In genomic region chr3:99938270-99938955, GRCh38 we compare ENCODE assay signal across 10 cellular contexts.
DNase-seq lines count a peak whose midpoint lies in the region; ATAC-seq and TF ChIP-seq lines count a peak whose summit lies in the region.
"Had no signal": no experiment of that assay in that cellular context is flagged by ENCODE, and none has a peak within 500 bp of the region (broad histone marks: within the 10 kb centered on the region; RNA-seq: fewer than 3 reads in every experiment).

No MANE protein-coding gene starts in this region.

- H3K9me2 ChIP-seq in hepatocyte (replicated peaks; ENCODE audit: insufficient read depth), result no peaks in the 10 kb centered on the region

- H3K27ac ChIP-seq in BLaER1 treated with 17β-estradiol and CSF1 and Interleukin-3, amounts not matched to agents 10 nM and 100 nM, result no peak overlapping the region
- peak overlapping the region; percentile 70 for H3K27ac ChIP-seq in hepatocyte
- no peak overlapping the region for H3K27ac ChIP-seq in neural progenitor cell

- peaks cover 25% of the 10 kb centered on the region for H3K4me1 Mint-ChIP-seq in neural progenitor cell

- peaks cover 15 to 25% (median 20%) of the 10 kb centered on the region in 10 experiments for H3K4me1 ChIP-seq in BLaER1 treated with 17β-estradiol and CSF1 and Interleukin-3, amounts not matched to agents 10 nM and 100 nM
- H3K4me1 ChIP-seq in hepatocyte (ENCODE audit: insufficient read depth) (peaks cover 35% of the 10 kb centered on the region), neural progenitor cell (no peaks in the 10 kb centered on the region)
- H3K4me1 ChIP-seq: HAP-1 had no signal

- H3K9ac ChIP-seq in BLaER1 treated with 17β-estradiol and CSF1 and Interleukin-3, amounts not matched to agents 10 nM and 100 nM, result no peak overlapping the region
- no peak overlapping the region for H3K9ac ChIP-seq in neural progenitor cell

- no peak overlapping the region for H3K4me3 Mint-ChIP-seq in neural progenitor cell

- H4K20me1 ChIP-seq in BLaER1 treated with 17β-estradiol and CSF1 and Interleukin-3, amounts not matched to agents 10 nM and 100 nM, result peaks cover 0 to 35% (median 0%) of the 10 kb centered on the region in 11 experiments; a peak in 4 of 22 replicates
- H4K20me1 ChIP-seq in hepatocyte (ENCODE audit: insufficient read depth, poor library complexity, severe bottlenecking) (no peaks in the 10 kb centered on the region), neural progenitor cell (ENCODE audit: low read depth) (no peaks in the 10 kb centered on the region)

- H3K36me3 ChIP-seq in BLaER1 treated with 17β-estradiol and CSF1 and Interleukin-3, amounts not matched to agents 10 nM and 100 nM, result peaks cover 0 to 8% (median 0%) of the 10 kb centered on the region in 11 experiments; a peak in 1 of 22 replicates
- H3K36me3 ChIP-seq in hepatocyte (replicated peaks; ENCODE audit: insufficient read depth, low read depth) (no peaks in the 10 kb centered on the region), neural progenitor cell (no peaks in the 10 kb centered on the region)
- H3K36me3 ChIP-seq: HAP-1 had no signal

- no peaks in the 10 kb centered on the region for H3K27me3 Mint-ChIP-seq in neural progenitor cell (ENCODE audit: insufficient read depth, low read depth)

- ATAC-seq in GM21367 (IDR thresholded peaks at IDR 0.05; ENCODE audit: unreplicated experiment), result peak; percentile 34

- peaks cover 1% of the 10 kb centered on the region for H3K36me3 Mint-ChIP-seq in neural progenitor cell

- no peaks in the 10 kb centered on the region for H3F3A ChIP-seq in neural progenitor cell (ENCODE audit: low read depth)

- H3K9me3 ChIP-seq in BLaER1 treated with 17β-estradiol and CSF1 and Interleukin-3, amounts not matched to agents 10 nM and 100 nM (replicated peaks in 1 of 11), result no peaks in the 10 kb centered on the region; a peak in 1 of 22 replicates
- H3K9me3 ChIP-seq in hepatocyte (ENCODE audit: low read depth) (no peaks in the 10 kb centered on the region), neural progenitor cell (ENCODE audit: low read depth) (no peaks in the 10 kb centered on the region)
- H3K9me3 ChIP-seq: HAP-1 had no signal

- DNase-seq in RPMI7951 (ENCODE audit: low read depth) (peak; percentile 51), hepatocyte (ENCODE audit: low spot score) (no peak), neural progenitor cell (ENCODE audit: low spot score) (no peak), hippocampal formation (lab: John Stamatoyannopoulos, UW) (no peak)
- DNase-seq in stimulated activated CD4-positive, alpha-beta T cell treated with anti-CD3 and anti-CD28 coated beads, Interleukin-2, amount 100 ng/mL, for 24 hours, result no peak
- no peak for DNase-seq in activated naive CD4-positive, alpha-beta T cell (lab: John Stamatoyannopoulos, UW)
- DNase-seq: effector memory CD4-positive, alpha-beta T cell had no signal

- peak overlapping the region in 10 of 11 experiments; percentile 29 to 76 (median 49); a peak in 19 of 22 replicates for H3K4me2 ChIP-seq in BLaER1 treated with 17β-estradiol and CSF1 and Interleukin-3, amounts not matched to agents 10 nM and 100 nM
- peak overlapping the region; percentile 40 for H3K4me2 ChIP-seq in hepatocyte
- H3K4me2 ChIP-seq in neural progenitor cell, result no peak overlapping the region

- TF ChIP-seq CTCF in hepatocyte (IDR thresholded peaks at IDR 0.05; ENCODE audit: poor library complexity), result no peak
- TF ChIP-seq CTCF in neural progenitor cell (IDR thresholded peaks at IDR 0.05), result no peak

- no peak overlapping the region for H2AFZ ChIP-seq in hepatocyte
- no peak overlapping the region for H2AFZ ChIP-seq in neural progenitor cell (replicated peaks)

- H3K27ac Mint-ChIP-seq in neural progenitor cell, result no peak overlapping the region

- H3K27me3 ChIP-seq in BLaER1 treated with 17β-estradiol and CSF1 and Interleukin-3, amounts not matched to agents 10 nM and 100 nM, result no peaks in the 10 kb centered on the region
- H3K27me3 ChIP-seq in hepatocyte, result no peaks in the 10 kb centered on the region
- H3K27me3 ChIP-seq in neural progenitor cell, result no peaks in the 10 kb centered on the region

- no peak overlapping the region for H3K4me3 ChIP-seq in BLaER1 treated with 17β-estradiol and CSF1 and Interleukin-3, amounts not matched to agents 10 nM and 100 nM
- H3K4me3 ChIP-seq in hepatocyte (no peak overlapping the region), neural progenitor cell (no peak overlapping the region)
- H3K4me3 ChIP-seq: HAP-1 had no signal

- WGBS in hepatocyte (ENCODE audit: low lambda C conversion rate, missing lambda C conversion rate), result 43% methylated on average over 3 of the region's 3 CpGs

- peaks cover 2% of the 10 kb centered on the region for H3K9me3 Mint-ChIP-seq in neural progenitor cell

- H3K79me2 ChIP-seq in hepatocyte, result no peaks in the 10 kb centered on the region
- no peaks in the 10 kb centered on the region for H3K79me2 ChIP-seq in neural progenitor cell (ENCODE audit: low read depth)
